Comparison of ENCODE assay signal across 8 cellular contexts in genomic region chr10:23293145-23293724, GRCh38. TPM values are rescaled to one million over a fixed set of nuclear protein-coding genes. Genes with fewer than 3 reads are reported as not detected.
DNase-seq lines count a peak whose midpoint lies in the region; ATAC-seq and TF ChIP-seq lines count a peak whose summit lies in the region.

No MANE protein-coding gene starts in this region.

- H3K27me3 ChIP-seq in prostate gland (replicated peaks; ENCODE audit: insufficient read depth): no peaks in the 10 kb centered on the region

- H3K27ac ChIP-seq in prostate gland: no peak overlapping the region

- TF ChIP-seq CTCF in prostate gland (IDR thresholded peaks at IDR 0.05): no peak

- H3K9me3 ChIP-seq in prostate gland: no peaks in the 10 kb centered on the region

- ATAC-seq in GM21737 (IDR thresholded peaks at IDR 0.05; ENCODE audit: unreplicated experiment) (peak; percentile 86), esophagus mucosa (peak; percentile 51)

- WGBS in prostate gland: 27% methylated on average over 7 of the region's 7 CpGs

- no peak overlapping the region for H3K4me3 ChIP-seq in prostate gland

- TF ChIP-seq POLR2A in prostate gland (IDR thresholded peaks at IDR 0.05): no peak

- no peaks in the 10 kb centered on the region for H3K4me1 ChIP-seq in prostate gland (replicated peaks)

- no peaks in the 10 kb centered on the region for H3K36me3 ChIP-seq in prostate gland

- DNase-seq in SIG-M5 treated with dmso at 0.1 percent for 504 hours (lab: John Stamatoyannopoulos, UW; ENCODE audit: unreplicated experiment): peak; percentile 30
- no peak for DNase-seq in SIG-M5 (lab: John Stamatoyannopoulos, UW)
- peak; percentile 65 to 80 for DNase-seq in Kasumi-1 (lab: John Stamatoyannopoulos, UW)
- peak; percentile 21 for DNase-seq in SK-N-DZ (ENCODE audit: low spot score)
- DNase-seq in retina: peak; percentile 79
- no peak for DNase-seq in prostate gland (ENCODE audit: low spot score)

- intact Hi-C loops in prostate gland (cut with DNase I): no loop called here

RNA-seq across cellular contexts. Expression of gene C10orf67, which starts 51.4 kb away (rescaled TPM):
- polyA plus RNA-seq in SK-N-DZ (2014; cell fraction: cytosol; rRNA removed): not detected in 2 replicates
- not detected in 2 replicates for polyA plus RNA-seq in SK-N-DZ (2014; cell fraction: nucleus; rRNA removed)
- total RNA-seq in esophagus mucosa (0.08 TPM), prostate gland (1 to 10 TPM in 1 of 2 donors, not detected in 1; 1.0 TPM)

Comparison
In these comparisons a context has a peak if more than half of its experiments do, and no peak if none do; other contexts are left out.
1. DNase-seq: peak in SIG-M5 treated with dmso at 0.1 percent for 504 hours (single experiment), Kasumi-1 (2 of 2), SK-N-DZ (single experiment) and retina (single experiment); none in SIG-M5 (single experiment) and prostate gland (single experiment).